In the genomic region with DNA sequence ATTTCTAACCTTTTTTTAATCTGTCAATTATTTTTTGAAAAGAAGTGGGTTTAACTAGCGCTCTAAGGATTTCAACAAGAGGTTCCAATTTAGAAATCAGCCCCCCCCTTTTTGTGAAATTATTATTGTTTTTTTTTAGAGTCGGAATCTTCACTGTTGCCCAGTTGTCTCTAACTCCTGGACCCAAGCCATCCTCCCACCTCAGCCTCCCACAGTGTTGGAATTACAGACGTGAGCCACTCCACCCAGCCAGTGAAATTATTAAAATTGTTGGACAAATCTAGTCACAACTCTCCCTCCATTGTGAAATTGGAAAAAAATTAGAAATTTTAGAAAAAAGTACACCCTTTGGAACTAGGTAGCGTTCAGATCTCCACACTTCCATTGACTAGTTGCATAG, we compare ENCODE assay signal across 12 cellular contexts. TPM values are rescaled to one million over a fixed set of nuclear protein-coding genes. Genes with fewer than 3 reads are reported as not detected.
DNase-seq lines count a peak whose midpoint lies in the region; ATAC-seq and TF ChIP-seq lines count a peak whose summit lies in the region.
"Had no signal": no experiment of that assay in that cellular context is flagged by ENCODE, and none has a peak within 500 bp of the region (broad histone marks: within the 10 kb centered on the region; RNA-seq: fewer than 3 reads in every experiment).

No MANE protein-coding gene starts in this region.

- TF ChIP-seq CTCF in Calu3 (IDR thresholded peaks at IDR 0.05; ENCODE audit: unreplicated experiment): no peak
- TF ChIP-seq CTCF in neural progenitor cell (IDR thresholded peaks at IDR 0.05): no peak

- H3K79me2 ChIP-seq in Karpas-422 (ENCODE audit: low read length) (peaks cover 65% of the 10 kb centered on the region), neural progenitor cell (ENCODE audit: low read depth) (peaks cover 70% of the 10 kb centered on the region)

- H3K27ac Mint-ChIP-seq in Calu3 (ENCODE audit: unreplicated experiment) (peak overlapping the region; percentile 3), neural progenitor cell (no peak overlapping the region)
- H3K27ac Mint-ChIP-seq in central memory CD8-positive, alpha-beta T cell (ENCODE audit: low read depth): no peak overlapping the region

- BruUV-seq in Calu3 (replicated peaks; lab: Mats Ljungman, UMichigan): no TSS peak

- DNase-seq in Calu3 (no peak), Karpas-422 (no peak), neural progenitor cell (ENCODE audit: low spot score) (no peak), middle frontal gyrus (ENCODE audit: extremely low spot score, low spot score) (no peak), NCI-H128 (lab: John Stamatoyannopoulos, UW; ENCODE audit: unreplicated experiment) (no peak)
- DNase-seq in central memory CD8-positive, alpha-beta T cell (ENCODE audit: low spot score in 2 of 2): no peak
- DNase-seq: body of pancreas; NCI-H2029 treated with DMSO at 0.1 percent for 48 hours; Peyer's patch; stimulated activated CD4-positive, alpha-beta T cell treated with anti-CD3 and anti-CD28 coated beads, Interleukin-4, amount 100 ng/mL, for 1 hour had no signal

- no peaks in the 10 kb centered on the region for H3K27me3 ChIP-seq in Karpas-422 (ENCODE audit: low read length)
- no peaks in the 10 kb centered on the region for H3K27me3 ChIP-seq in neural progenitor cell
- H3K27me3 ChIP-seq: body of pancreas, Peyer's patch had no signal

- H3K4me3 Mint-ChIP-seq in Calu3 (ENCODE audit: low read depth, unreplicated experiment) (peak overlapping the region; percentile 76), neural progenitor cell (peak overlapping the region; percentile 56)
- H3K4me3 Mint-ChIP-seq in central memory CD8-positive, alpha-beta T cell: peak overlapping the region; percentile 82

- H3K36me3 Mint-ChIP-seq in Calu3 (ENCODE audit: insufficient read depth, unreplicated experiment) (peaks cover 45% of the 10 kb centered on the region), neural progenitor cell (peaks cover 25% of the 10 kb centered on the region)
- H3K36me3 Mint-ChIP-seq in central memory CD8-positive, alpha-beta T cell (ENCODE audit: insufficient read depth): peaks cover 25% of the 10 kb centered on the region

- no peaks in the 10 kb centered on the region for H3K9me2 ChIP-seq in Karpas-422 (replicated peaks; ENCODE audit: insufficient read depth, low read length)

- H3K4me2 ChIP-seq in Karpas-422 (ENCODE audit: low read depth, low read length, poor library complexity, severe bottlenecking): peak overlapping the region; percentile 88
- H3K4me2 ChIP-seq in neural progenitor cell: peak overlapping the region; percentile 100

- peaks cover 40% of the 10 kb centered on the region for H3K4me1 Mint-ChIP-seq in Calu3 (ENCODE audit: low read depth, unreplicated experiment)
- H3K4me1 Mint-ChIP-seq in central memory CD8-positive, alpha-beta T cell: peaks cover 49% of the 10 kb centered on the region
- H3K4me1 Mint-ChIP-seq in neural progenitor cell: peaks cover 34% of the 10 kb centered on the region

- peaks cover 9% of the 10 kb centered on the region for H3F3A ChIP-seq in neural progenitor cell (ENCODE audit: low read depth)

- H3K27ac ChIP-seq in Karpas-422 (ENCODE audit: low read length) (peak overlapping the region; percentile 66; the same call in 1 of the 2 replicates), neural progenitor cell (no peak overlapping the region)
- H3K27ac ChIP-seq: body of pancreas, Peyer's patch, thoracic aorta had no signal

- no peaks in the 10 kb centered on the region for H3K9me3 ChIP-seq in Karpas-422 (ENCODE audit: low read length)
- H3K9me3 ChIP-seq in neural progenitor cell (ENCODE audit: low read depth): no peaks in the 10 kb centered on the region
- H3K9me3 ChIP-seq: body of pancreas, Peyer's patch, thoracic aorta had no signal

- H2AFZ ChIP-seq in Karpas-422 (ENCODE audit: low read length) (no peak overlapping the region), neural progenitor cell (replicated peaks) (no peak overlapping the region)

- H3K27me3 Mint-ChIP-seq in Calu3 (ENCODE audit: unreplicated experiment) (no peaks in the 10 kb centered on the region), neural progenitor cell (ENCODE audit: insufficient read depth, low read depth) (peaks cover 2% of the 10 kb centered on the region)
- H3K27me3 Mint-ChIP-seq in central memory CD8-positive, alpha-beta T cell: no peaks in the 10 kb centered on the region

- H4K20me1 ChIP-seq in Karpas-422 (ENCODE audit: insufficient read depth, low read depth, low read length) (peaks cover 40% of the 10 kb centered on the region), neural progenitor cell (ENCODE audit: low read depth) (peaks cover 68% of the 10 kb centered on the region)

- H3K9ac ChIP-seq in Karpas-422 (ENCODE audit: low read length) (peak overlapping the region; percentile 50; the same call in 1 of the 2 replicates), neural progenitor cell (no peak overlapping the region)

- ATAC-seq in central memory CD8-positive, alpha-beta T cell (replicated peaks; ENCODE audit: extremely low read depth, poor library complexity, severe bottlenecking): no peak
- ATAC-seq in GM21528 (IDR thresholded peaks at IDR 0.05; ENCODE audit: low FRiP score, unreplicated experiment): no peak
- ATAC-seq: body of pancreas had no signal

- H3K9me3 Mint-ChIP-seq in Calu3 (ENCODE audit: low read depth, unreplicated experiment): no peaks in the 10 kb centered on the region
- H3K9me3 Mint-ChIP-seq in central memory CD8-positive, alpha-beta T cell: no peaks in the 10 kb centered on the region
- H3K9me3 Mint-ChIP-seq in neural progenitor cell: peaks cover 19% of the 10 kb centered on the region

- H3K36me3 ChIP-seq in Karpas-422 (ENCODE audit: insufficient read depth, low read length) (peaks cover 12% of the 10 kb centered on the region; the same call in 1 of the 2 replicates), neural progenitor cell (no peaks in the 10 kb centered on the region)
- H3K36me3 ChIP-seq: Peyer's patch, thoracic aorta had no signal

- peaks cover 61% of the 10 kb centered on the region for H3K4me1 ChIP-seq in Karpas-422 (ENCODE audit: low read length)
- H3K4me1 ChIP-seq in neural progenitor cell: peaks cover 17% of the 10 kb centered on the region

- CTCF ChIA-PET in Calu3 (lab: Charles Lee): interaction anchor here (0.5 to 2.3 kb wide), 8 partner anchors 11 to 750 kb away, joined by 4 to 14 read pairs (median 6); no protein-coding TSS in a partner anchor

- H3K4me3 ChIP-seq in Karpas-422 (ENCODE audit: low read length): peak overlapping the region; percentile 85
- no peak overlapping the region for H3K4me3 ChIP-seq in neural progenitor cell
- H3K4me3 ChIP-seq: body of pancreas, thoracic aorta had no signal

- intact Hi-C loops in Calu3 (cut with micrococcal nuclease; ENCODE audit: unreplicated experiment): loop anchor here (2.0 kb wide), 2 partner anchors 22 to 52 kb away; no protein-coding TSS in a partner anchor

RNA-seq across cellular contexts. Expression of a gene that starts 2.5 kb away (rescaled TPM):
- total RNA-seq in Calu3 (2022) (145 and 169 TPM in 2 replicates), neural progenitor cell (ENCODE audit: low replicate concordance) (69.0 and 73.8 TPM in 2 replicates)
- 156 and 166 TPM in 2 replicates for total RNA-seq in Karpas-422 (2014; rRNA removed; shearing (Covaris generic); ENCODE audit: low replicate concordance)
